In the genomic region with DNA sequence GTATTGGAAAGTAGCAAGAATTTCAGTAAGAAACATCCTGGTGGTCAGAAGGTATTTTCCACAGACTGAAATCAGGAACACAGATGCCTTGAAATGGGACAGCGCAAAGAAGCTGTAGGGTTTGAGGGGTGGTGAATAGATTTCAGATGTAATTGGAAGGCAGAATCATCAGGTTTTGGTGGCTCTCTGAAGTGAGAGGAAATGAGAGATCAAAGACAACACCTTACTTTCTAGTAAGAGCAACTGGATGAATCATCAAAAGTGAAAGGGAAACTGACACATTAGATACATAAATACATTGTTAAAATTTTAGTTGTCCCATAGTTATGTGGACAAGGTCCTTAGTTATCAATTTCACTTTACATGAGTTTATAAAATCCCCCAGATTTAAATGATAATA, we compare ENCODE assay signal across 10 cellular contexts.
DNase-seq lines count a peak whose midpoint lies in the region; ATAC-seq, FAIRE-seq and TF ChIP-seq lines count a peak whose summit lies in the region.
"Had no signal": no experiment of that assay in that cellular context is flagged by ENCODE, and none has a peak within 500 bp of the region (broad histone marks: within the 10 kb centered on the region; RNA-seq: fewer than 3 reads in every experiment).

No MANE protein-coding gene starts in this region.

- peaks cover 4% of the 10 kb centered on the region for H3K4me1 ChIP-seq in mesendoderm (ENCODE audit: control insufficient read depth, low read depth, low read length)

- no peak overlapping the region for H3K56ac ChIP-seq in mesendoderm (ENCODE audit: low read length)

- no peak overlapping the region for H2AK5ac ChIP-seq in mesendoderm (ENCODE audit: low read length)

- no peak overlapping the region for H4K8ac ChIP-seq in mesendoderm (ENCODE audit: low read depth, low read length)

- no peak overlapping the region for H2BK15ac ChIP-seq in mesendoderm (replicated peaks; ENCODE audit: low read depth)

- H3K27me3 ChIP-seq in mesendoderm (ENCODE audit: insufficient read depth, low read length, poor library complexity), result no peaks in the 10 kb centered on the region

- H3K18ac ChIP-seq in mesendoderm (ENCODE audit: low read length), result no peak overlapping the region

- no peak overlapping the region for H3K4me2 ChIP-seq in mesendoderm (ENCODE audit: low read length)

- FAIRE-seq in GM12892 (lab: Jason Lieb, UNC), result no peak

- no peak overlapping the region for H3K23ac ChIP-seq in mesendoderm (ENCODE audit: low read length)

- H2BK120ac ChIP-seq in mesendoderm (ENCODE audit: low read depth, low read length), result no peak overlapping the region

- intact Hi-C loops in left ventricle myocardium superior (cut with micrococcal nuclease), result no loop called here
- intact Hi-C loops in left cardiac atrium (cut with DNase I), result no loop called here

- TF ChIP-seq POLR2A in GM12892 (IDR thresholded peaks at IDR 0.05; ENCODE audit: low read depth, low read length), result no peak

- H2BK5ac ChIP-seq in mesendoderm (ENCODE audit: low read length), result no peak overlapping the region

- H3K4ac ChIP-seq in mesendoderm (ENCODE audit: low read depth, low read length), result no peak overlapping the region

- H3K36me3 ChIP-seq in mesendoderm (ENCODE audit: control insufficient read depth, insufficient read depth, low read length), result no peaks in the 10 kb centered on the region

- H3K27ac ChIP-seq in mesendoderm (ENCODE audit: low read depth, low read length), result no peak overlapping the region
- H3K27ac ChIP-seq: epithelial cell of prostate had no signal

- H3K4me3 ChIP-seq in mesendoderm (ENCODE audit: low read length), result no peak overlapping the region

- DNase-seq in GM12892 (ENCODE audit: insufficient read length), result peak; percentile 0
- DNase-seq in HT1080 (ENCODE audit: low read depth), result peak; percentile 13
- DNase-seq in left ventricle myocardium superior, result no peak
- no peak for DNase-seq in mesendoderm
- no peak for DNase-seq in left cardiac atrium
- no peak for DNase-seq in NOMO-1 (lab: John Stamatoyannopoulos, UW; ENCODE audit: unreplicated experiment in 2 of 2)
- DNase-seq: NCI-H2227 treated with DMSO at 0.1 percent for 48 hours had no signal

- H3K9ac ChIP-seq in mesendoderm (ENCODE audit: low read length), result no peak overlapping the region

- H3K79me1 ChIP-seq in mesendoderm (ENCODE audit: low read length), result no peaks in the 10 kb centered on the region

- no peaks in the 10 kb centered on the region for H3K79me2 ChIP-seq in mesendoderm (ENCODE audit: control insufficient read depth, insufficient read depth, low read length)

- ATAC-seq in GM19351 (IDR thresholded peaks at IDR 0.05; ENCODE audit: unreplicated experiment) (peak; percentile 95), HG02852 (IDR thresholded peaks at IDR 0.05; ENCODE audit: unreplicated experiment) (peak; percentile 94), left ventricle myocardium superior (no peak), left cardiac atrium (no peak)

- whole genome bisulfite sequencing in mesendoderm (ENCODE audit: extremely low coverage, insufficient coverage, low lambda C conversion rate), result no CpG with 5 or more reads among the region's 1 CpG

- H4K5ac ChIP-seq in mesendoderm (ENCODE audit: low read length), result no peak overlapping the region

Comparison
In these comparisons a context has a peak if more than half of its experiments do, and no peak if none do; other contexts are left out.
1. DNase-seq: peak in GM12892 (single experiment) and HT1080 (single experiment); none in left ventricle myocardium superior (single experiment), mesendoderm (single experiment), left cardiac atrium (single experiment) and NOMO-1 (0 of 2).
2. ATAC-seq: peak in GM19351 (single experiment) and HG02852 (single experiment); none in left ventricle myocardium superior (single experiment) and left cardiac atrium (0 of 2).